27 cellular contexts compared by ENCODE assay signal in genomic region chr2:199865905-199866304, GRCh38.
"Had no signal": no experiment of that assay in that cellular context is flagged by ENCODE, and none has a peak within 500 bp of the region (broad histone marks: within the 10 kb centered on the region; RNA-seq: fewer than 3 reads in every experiment).

No MANE protein-coding gene starts in this region.

- H3K4me1 ChIP-seq: stomach, suprapubic skin, testis, thyroid gland, tibial artery, tibial nerve, transverse colon, upper lobe of left lung, upper lobe of right lung, uterus, vagina had no signal

- H3K9me3 ChIP-seq: stomach, suprapubic skin, testis, thoracic aorta, thyroid gland, tibial artery, tibial nerve, transverse colon, upper lobe of left lung, upper lobe of right lung, uterus, vagina had no signal

- H3K27ac ChIP-seq: stomach, suprapubic skin, testis, thoracic aorta, thyroid gland, tibial artery, tibial nerve, transverse colon, upper lobe of left lung, upper lobe of right lung, uterus, vagina had no signal

- DNase-seq: stimulated activated CD4-positive, alpha-beta T cell treated with anti-CD3 and anti-CD28 coated beads, Interleukin-2, amount 100 ng/mL, for 48 hours; stimulated activated CD4-positive, alpha-beta T cell treated with anti-CD3 and anti-CD28 coated beads, Interleukin-4, amount 100 ng/mL, for 1 hour; stimulated activated CD4-positive, alpha-beta T cell treated with anti-CD3 and anti-CD28 coated beads, Interleukin-4, amount 100 ng/mL, for 24 hours; stimulated activated CD4-positive, alpha-beta T cell treated with anti-CD3 and anti-CD28 coated beads, Interleukin-4, amount 100 ng/mL, for 4 hours; stimulated activated CD8-positive, alpha-beta memory T cell treated with anti-CD3 and anti-CD28 coated beads, Interleukin-4, amount 100 ng/mL, for 48 hours; stimulated activated naive B cell treated with anti-CD40 and anti-IgM and Interleukin-4, amounts not matched to agents 10 μg/mL and 1 μg/mL and 100 μg/mL, for 72 hours; stimulated activated naive CD4-positive, alpha-beta T cell; stimulated activated naive CD4-positive, alpha-beta T cell treated with Interleukin-2 at 50 U/mL for 16 hours; stimulated activated naive CD8-positive, alpha-beta T cell treated with anti-CD3 and anti-CD28 coated beads, Interleukin-15, amount 100 ng/mL, for 72 hours; stimulated activated naive CD8-positive, alpha-beta T cell treated with anti-CD3 and anti-CD28 coated beads, Interleukin-15, Interleukin-2, amounts not matched to agents 100 U/mL and 50 U/mL, for 24 hours; stomach; substantia nigra; testis; thyroid gland; tibial artery; transverse colon; trophoblast cell; upper lobe of left lung; upper lobe of right lung; uterus had no signal

- ATAC-seq: stimulated activated effector memory CD8-positive, alpha-beta T cell treated with anti-CD3 and anti-CD28 coated beads, Interleukin-12 subunit alpha, Interleukin-12 subunit beta, amount 100 ng/mL, for 72 hours; stimulated activated memory B cell treated with anti-CD40 and anti-IgM and Interleukin-4, amounts not matched to agents 10 μg/mL and 1 μg/mL and 100 μg/mL, for 72 hours; stimulated activated naive B cell treated with anti-CD40 and anti-IgM and Interleukin-4, amounts not matched to agents 10 μg/mL and 1 μg/mL and 100 μg/mL, for 72 hours; stimulated activated naive CD8-positive, alpha-beta T cell treated with anti-CD3 and anti-CD28 coated beads, Interleukin-15, amount 100 ng/mL, for 72 hours; stimulated activated naive CD8-positive, alpha-beta T cell treated with anti-CD3 and anti-CD28 coated beads, Interleukin-15, Interleukin-2, amounts not matched to agents 100 U/mL and 50 U/mL, for 24 hours; upper lobe of right lung had no signal

- H3K36me3 ChIP-seq: stomach, suprapubic skin, thoracic aorta, thyroid gland, tibial artery, tibial nerve, transverse colon, upper lobe of left lung, upper lobe of right lung, uterus, vagina had no signal

- H3K27me3 ChIP-seq: stomach, suprapubic skin, testis, thyroid gland, tibial artery, tibial nerve, transverse colon, upper lobe of left lung, uterus, vagina had no signal

- H3K4me3 ChIP-seq: stomach, suprapubic skin, testis, thoracic aorta, thyroid gland, tibial artery, tibial nerve, transverse colon, upper lobe of left lung, upper lobe of right lung, uterus, vagina had no signal

- FAIRE-seq: urothelium cell line had no signal
